2 cellular contexts compared by ENCODE assay signal in the genomic region with DNA sequence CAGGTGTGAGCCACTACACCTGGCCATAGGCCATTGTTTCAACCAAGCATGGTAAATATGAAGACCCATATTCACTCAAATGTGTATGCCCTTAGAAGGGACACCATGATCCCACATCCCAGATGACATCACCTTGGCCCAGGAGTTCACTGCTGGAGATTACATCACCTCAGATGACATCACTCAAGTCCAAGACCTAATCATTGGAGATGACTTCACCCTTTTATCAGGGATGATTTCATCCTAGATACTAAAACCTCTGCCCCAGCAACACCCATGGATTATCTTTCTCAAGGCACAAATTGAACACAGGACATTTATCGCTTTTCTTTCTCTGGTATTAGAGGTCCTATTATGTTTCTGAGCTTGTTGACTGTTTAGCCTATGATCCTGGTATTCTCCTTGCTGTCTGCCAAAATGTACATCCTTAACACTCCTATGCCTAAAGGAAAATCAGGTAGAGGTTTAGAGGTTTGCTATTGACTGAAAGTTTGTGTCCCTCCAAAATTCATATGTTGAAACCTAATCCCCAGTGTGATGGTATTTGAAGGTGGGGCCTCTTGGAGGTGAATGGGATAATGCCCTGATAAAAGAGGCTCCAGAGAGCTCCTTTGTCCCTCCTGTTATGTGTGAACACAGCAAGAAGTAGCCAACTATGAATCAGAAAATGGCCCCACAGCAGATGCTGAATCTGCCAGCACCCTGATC.
TF ChIP-seq lines count a peak whose summit lies in the region.

No MANE protein-coding gene starts in this region.

TF ChIP-seq in HEK293T, 16 proteins besides CTCF, POLR2A, EP300 and RAD21:
- TF ChIP-seq TARDBP (IDR thresholded peaks at IDR 0.05) (no peak), FOXM1 (IDR thresholded peaks at IDR 0.05; ENCODE audit: borderline replicate concordance) (no peak), BHLHE40 (IDR thresholded peaks at IDR 0.05; ENCODE audit: borderline replicate concordance) (no peak), SUZ12 (IDR thresholded peaks at IDR 0.05) (no peak), FOXK2 (IDR thresholded peaks at IDR 0.05) (no peak), LEF1 (IDR thresholded peaks at IDR 0.05; ENCODE audit: borderline replicate concordance) (no peak), FOXA1 (IDR thresholded peaks at IDR 0.05) (no peak), HDGF (IDR thresholded peaks at IDR 0.05; ENCODE audit: borderline replicate concordance) (no peak), ZNF384 (IDR thresholded peaks at IDR 0.05) (no peak), NFRKB (IDR thresholded peaks at IDR 0.05) (no peak), ELF4 (IDR thresholded peaks at IDR 0.05) (no peak), CTBP1 (IDR thresholded peaks at IDR 0.05; ENCODE audit: borderline replicate concordance) (no peak)
- TF ChIP-seq, protein P1, sequence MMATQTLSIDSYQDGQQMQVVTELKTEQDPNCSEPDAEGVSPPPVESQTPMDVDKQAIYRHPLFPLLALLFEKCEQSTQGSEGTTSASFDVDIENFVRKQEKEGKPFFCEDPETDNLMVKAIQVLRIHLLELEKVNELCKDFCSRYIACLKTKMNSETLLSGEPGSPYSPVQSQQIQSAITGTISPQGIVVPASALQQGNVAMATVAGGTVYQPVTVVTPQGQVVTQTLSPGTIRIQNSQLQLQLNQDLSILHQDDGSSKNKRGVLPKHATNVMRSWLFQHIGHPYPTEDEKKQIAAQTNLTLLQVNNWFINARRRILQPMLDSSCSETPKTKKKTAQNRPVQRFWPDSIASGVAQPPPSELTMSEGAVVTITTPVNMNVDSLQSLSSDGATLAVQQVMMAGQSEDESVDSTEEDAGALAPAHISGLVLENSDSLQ (IDR thresholded peaks at IDR 0.05), result no peak

TF ChIP-seq in HepG2, 621 proteins besides CTCF, POLR2A, EP300 and RAD21:
- TF ChIP-seq DNMT3B (CRISPR knock-in tag; conservative IDR thresholded peaks at IDR 0.05) (no peak), ATF7 (IDR thresholded peaks at IDR 0.05) (peak; percentile 89), ATF7 (CRISPR knock-in tag; IDR thresholded peaks at IDR 0.05) (no peak), CREB1 (IDR thresholded peaks at IDR 0.05) (peak; percentile 63), CREB1 (CRISPR knock-in tag; IDR thresholded peaks at IDR 0.05) (no peak), CEBPB (IDR thresholded peaks at IDR 0.05; ENCODE audit: borderline replicate concordance, low read depth, low read length) (peak; percentile 16; the same call in 1 of the 2 replicates)
- TF ChIP-seq, protein P2, sequence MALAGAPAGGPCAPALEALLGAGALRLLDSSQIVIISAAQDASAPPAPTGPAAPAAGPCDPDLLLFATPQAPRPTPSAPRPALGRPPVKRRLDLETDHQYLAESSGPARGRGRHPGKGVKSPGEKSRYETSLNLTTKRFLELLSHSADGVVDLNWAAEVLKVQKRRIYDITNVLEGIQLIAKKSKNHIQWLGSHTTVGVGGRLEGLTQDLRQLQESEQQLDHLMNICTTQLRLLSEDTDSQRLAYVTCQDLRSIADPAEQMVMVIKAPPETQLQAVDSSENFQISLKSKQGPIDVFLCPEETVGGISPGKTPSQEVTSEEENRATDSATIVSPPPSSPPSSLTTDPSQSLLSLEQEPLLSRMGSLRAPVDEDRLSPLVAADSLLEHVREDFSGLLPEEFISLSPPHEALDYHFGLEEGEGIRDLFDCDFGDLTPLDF (CRISPR knock-in tag; IDR thresholded peaks at IDR 0.05), result no peak
- TF ChIP-seq, protein P3, sequence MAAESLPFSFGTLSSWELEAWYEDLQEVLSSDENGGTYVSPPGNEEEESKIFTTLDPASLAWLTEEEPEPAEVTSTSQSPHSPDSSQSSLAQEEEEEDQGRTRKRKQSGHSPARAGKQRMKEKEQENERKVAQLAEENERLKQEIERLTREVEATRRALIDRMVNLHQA (CRISPR knock-in tag; IDR thresholded peaks at IDR 0.05), result no peak
- TF ChIP-seq, protein P4, sequence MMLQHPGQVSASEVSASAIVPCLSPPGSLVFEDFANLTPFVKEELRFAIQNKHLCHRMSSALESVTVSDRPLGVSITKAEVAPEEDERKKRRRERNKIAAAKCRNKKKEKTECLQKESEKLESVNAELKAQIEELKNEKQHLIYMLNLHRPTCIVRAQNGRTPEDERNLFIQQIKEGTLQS (CRISPR knock-in tag; IDR thresholded peaks at IDR 0.05), result 0 out of 2 replicates have a peak, but pooled peaks have one; percentile 22
